8 cellular contexts compared by ENCODE assay signal in the genomic region with DNA sequence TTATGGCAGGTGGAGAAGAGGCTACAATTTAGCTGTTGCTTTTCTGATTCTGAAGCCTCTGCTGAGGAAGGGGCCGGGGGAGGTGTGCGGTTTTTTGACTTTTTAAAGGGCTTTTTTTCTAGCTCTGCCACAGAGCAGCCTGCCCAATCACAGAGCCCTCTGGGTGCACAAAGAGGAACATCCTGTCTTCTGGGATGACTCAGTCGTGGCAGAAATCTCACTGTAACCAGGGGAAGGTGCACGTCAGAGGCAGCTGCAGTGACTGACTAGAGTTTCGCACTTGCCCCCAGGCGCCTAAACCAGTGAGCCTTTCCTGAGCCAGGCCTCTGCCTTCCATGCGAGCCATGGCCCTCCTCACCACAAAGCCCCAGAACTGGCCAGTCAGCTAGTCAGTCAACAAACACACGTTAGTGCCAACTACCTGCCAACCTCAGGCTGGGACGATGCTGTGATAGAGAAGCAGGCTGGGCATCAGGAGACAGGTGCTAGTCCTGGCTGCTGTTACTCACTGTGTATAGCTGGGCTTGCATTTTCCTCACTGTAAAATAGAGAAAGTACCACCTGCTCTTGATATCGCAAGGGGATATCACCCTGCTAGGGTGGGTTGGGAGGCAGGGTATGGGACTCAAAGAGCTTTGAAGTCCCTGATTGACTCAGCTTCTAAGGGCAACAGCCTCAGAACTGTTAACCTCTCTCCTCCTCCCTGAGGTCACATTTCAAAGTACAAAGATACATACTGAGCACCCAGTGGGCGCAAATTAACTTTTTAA. TPM values are rescaled to one million over a fixed set of nuclear protein-coding genes. Genes with fewer than 3 reads are reported as not detected.
A peak's percentile ranks its signal among the peaks of the same experiment; 100 is the strongest.
DNase-seq lines count a peak whose midpoint lies in the region; ATAC-seq and TF ChIP-seq lines count a peak whose summit lies in the region.

No MANE protein-coding gene starts in this region.

- H3K4me3 ChIP-seq in GM12864 (ENCODE audit: low read depth, low read length) (peak overlapping the region; percentile 72), neutrophil (ENCODE audit: low read depth in 1 of 2, low read length in 1 of 2) (peak overlapping the region; percentile 77 to 80), suprapubic skin (peak overlapping the region; percentile 56)

- ATAC-seq in HG02678 (IDR thresholded peaks at IDR 0.05; ENCODE audit: unreplicated experiment), result peak; percentile 80

- H3K27me3 ChIP-seq in neutrophil (no peaks in the 10 kb centered on the region), suprapubic skin (no peaks in the 10 kb centered on the region)

- TF ChIP-seq EP300 in suprapubic skin (IDR thresholded peaks at IDR 0.05), result no peak

- TF ChIP-seq CTCF in GM12864 (IDR thresholded peaks at IDR 0.05; ENCODE audit: low read depth, low read length, missing control alignments) (no peak), neutrophil (IDR thresholded peaks at IDR 0.05) (no peak), suprapubic skin (IDR thresholded peaks at IDR 0.05) (no peak)

- no peak for TF ChIP-seq POLR2A in suprapubic skin (IDR thresholded peaks at IDR 0.05)

- peaks cover 81 to 100% of the 10 kb centered on the region in 2 experiments for H3K4me1 ChIP-seq in neutrophil (ENCODE audit: control insufficient read depth in 1 of 2, insufficient read depth in 1 of 2, low read depth in 1 of 2, low read length in 1 of 2)
- H3K4me1 ChIP-seq in suprapubic skin, result peaks cover 83% of the 10 kb centered on the region

- H3K27ac ChIP-seq in neutrophil (peak overlapping the region; percentile 98), suprapubic skin (peak overlapping the region; percentile 84)

- DNase-seq in GM12864 (ENCODE audit: low read depth) (peak; percentile 97), NOMO-1 treated with dmso at 0.1 percent for 144 hours (lab: John Stamatoyannopoulos, UW; ENCODE audit: unreplicated experiment) (peak; percentile 94), activated T-cell treated with anti-CD3 and anti-CD28 coated beads for 24 hours (ENCODE audit: low read depth) (peak; percentile 87), fibroblast of gingiva (ENCODE audit: low read depth) (peak; percentile 89), suprapubic skin (ENCODE audit: low spot score in 2 of 2) (peak; percentile 87 to 89), SHP77 treated with DMSO at 0.1 percent for 48 hours (lab: John Stamatoyannopoulos, UW) (no peak)

- peaks cover 36% of the 10 kb centered on the region for H3K36me3 ChIP-seq in neutrophil
- no peaks in the 10 kb centered on the region for H3K36me3 ChIP-seq in suprapubic skin

- 43% methylated on average over 10 of the region's 11 CpGs for WGBS in suprapubic skin

- H3K9me3 ChIP-seq in neutrophil, result no peaks in the 10 kb centered on the region
- H3K9me3 ChIP-seq in suprapubic skin, result no peaks in the 10 kb centered on the region

RNA-seq across cellular contexts. Expression of a gene that starts 2.2 kb away (rescaled TPM):
- total RNA-seq in suprapubic skin, result 10 to 100 TPM; 10.5 to 27.1 (median 14.4) TPM

RNA-seq across cellular contexts. Expression of a gene that starts 55.9 kb away (rescaled TPM):
- total RNA-seq in suprapubic skin, result 1 to 10 TPM in 1 of 4 donors, not detected in 3; 9.5 TPM
